ENCODE assay signal across 8 cellular contexts in the genomic region with DNA sequence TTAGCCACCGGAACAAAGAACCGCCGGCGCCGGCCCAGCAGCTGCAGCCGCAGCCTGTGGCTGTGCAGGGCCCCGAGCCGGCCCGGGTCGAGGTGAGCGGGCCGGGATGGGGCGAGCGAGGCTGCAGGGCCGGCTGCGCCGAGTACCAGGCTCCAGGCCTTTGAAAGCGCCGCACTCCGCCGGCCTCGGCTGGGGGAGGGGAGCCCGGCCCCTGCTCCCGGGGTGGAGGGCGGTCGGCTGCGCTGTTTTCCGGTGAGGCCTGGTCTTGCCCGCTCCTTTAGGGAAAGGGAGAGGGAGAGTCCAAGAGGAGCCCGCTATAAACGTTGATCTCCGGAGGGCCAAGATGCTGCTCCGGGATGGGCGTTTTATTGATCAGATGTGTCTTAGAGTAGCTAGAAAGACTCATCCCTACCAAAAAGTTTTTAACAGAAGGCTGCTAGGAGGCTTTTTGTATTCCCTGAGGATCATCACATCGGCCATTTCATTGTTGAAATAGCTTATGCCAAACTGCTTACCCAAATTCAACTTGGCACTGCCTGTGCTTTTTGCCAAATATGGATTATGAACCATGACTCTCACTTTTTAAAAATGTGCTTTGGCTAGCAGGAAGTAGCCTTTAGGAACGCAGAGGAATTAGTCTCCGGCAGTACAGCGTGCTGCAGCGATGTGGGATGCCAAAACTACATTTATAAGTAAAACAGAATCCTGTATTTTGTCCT. TPM values are rescaled to one million over a fixed set of nuclear protein-coding genes. Genes with fewer than 3 reads are reported as not detected.
DNase-seq lines count a peak whose midpoint lies in the region; ATAC-seq, FAIRE-seq and TF ChIP-seq lines count a peak whose summit lies in the region.

No MANE protein-coding gene starts in this region.

- H3K9me3 ChIP-seq in adipocyte (ENCODE audit: control insufficient read depth, low read length) = no peaks in the 10 kb centered on the region

- H3K4me3 ChIP-seq in adipocyte (ENCODE audit: low read length) = peak overlapping the region; percentile 93

- no peak for FAIRE-seq in H54 (lab: Jason Lieb, UNC)

- TF ChIP-seq POLR2A in H54 (IDR thresholded peaks at IDR 0.05; ENCODE audit: low read depth, low read length) = no peak

- no peaks in the 10 kb centered on the region for H3K27me3 ChIP-seq in adipocyte (replicated peaks; ENCODE audit: control insufficient read depth, insufficient read depth, low read length)

- peaks cover 31% of the 10 kb centered on the region for H3K4me1 ChIP-seq in adipocyte (ENCODE audit: control insufficient read depth, insufficient read depth, low read length)

- DNase-seq in AG20443 (ENCODE audit: low spot score) (peak; percentile 59), RPMI7951 (ENCODE audit: low read depth) (peak; percentile 38), adipocyte (ENCODE audit: low read depth) (peak; percentile 75), cardiac septum (ENCODE audit: low spot score) (peak; percentile 79), posterior cingulate gyrus (peak in 8 of 10 donors; percentile 15 to 85 (median 48)), H54 (ENCODE audit: insufficient read length, low spot score) (no peak)

- intact Hi-C loops in cardiac septum (cut with DNase I) = loop anchor here (1.0 to 5.0 kb wide), 2 partner anchors 150 to 551 kb away; partner anchors contain the start of genes CEP135 and CLOCK
- intact Hi-C loops in posterior cingulate gyrus (cut with DNase I) = loop anchor here (5.0 to 10.0 kb wide), 3 partner anchors 34 to 458 kb away; partner anchors contain the start of genes CLOCK and EXOC1

- ATAC-seq in GM18868 (IDR thresholded peaks at IDR 0.05; ENCODE audit: unreplicated experiment) (peak; percentile 21), HG03097 (IDR thresholded peaks at IDR 0.05; ENCODE audit: low FRiP score, unreplicated experiment) (peak; percentile 21)

- peaks cover 18% of the 10 kb centered on the region for H3K36me3 ChIP-seq in adipocyte (ENCODE audit: control insufficient read depth, insufficient read depth, low read length, severe bottlenecking)

- H3K9ac ChIP-seq in adipocyte (ENCODE audit: low read length) = peak overlapping the region; percentile 100

RNA-seq across cellular contexts. Expression of gene TMEM165, which starts 0.7 kb away (rescaled TPM):
- total RNA-seq in RPMI7951 (2014; rRNA removed; shearing (Covaris generic)) = 96.1 and 101 TPM in 2 replicates
- 56.4 TPM for total RNA-seq in cardiac septum

RNA-seq across cellular contexts. Expression of gene SRD5A3, which starts 50.4 kb away (rescaled TPM):
- 15.5 and 16.0 TPM in 2 replicates for total RNA-seq in RPMI7951 (2014; rRNA removed; shearing (Covaris generic))
- 7.3 TPM for total RNA-seq in cardiac septum
